Comparison of ENCODE assay signal across 22 cellular contexts in genomic region chr7:95298091-95298490, GRCh38. TPM values are rescaled to one million over a fixed set of nuclear protein-coding genes. Genes with fewer than 3 reads are reported as not detected.
A peak's percentile ranks its signal among the peaks of the same experiment; 100 is the strongest.
DNase-seq lines count a peak whose midpoint lies in the region; ATAC-seq and TF ChIP-seq lines count a peak whose summit lies in the region.
"Had no signal": no experiment of that assay in that cellular context is flagged by ENCODE, and none has a peak within 500 bp of the region (broad histone marks: within the 10 kb centered on the region; RNA-seq: fewer than 3 reads in every experiment).

No MANE protein-coding gene starts in this region.

- CTCF ChIA-PET in PC-3 (lab: Charles Lee) = no interaction called here

- POLR2A ChIA-PET in PC-3 (lab: Charles Lee; ENCODE audit: unreplicated experiment) = no interaction called here

- DNase-seq in PC-3 (peak; percentile 29), glomerular visceral epithelial cell (ENCODE audit: extremely low spot score) (peak; percentile 3), omental fat pad (ENCODE audit: low spot score) (no peak), psoas muscle (no peak), NCI-H2171 treated with DMSO at 0.1 percent for 48 hours (lab: John Stamatoyannopoulos, UW) (no peak)
- DNase-seq: AML-193; BE2C; CD4-positive, alpha-beta T cell; CD8-positive, alpha-beta memory T cell; DMS 273 treated with DMSO at 0.1 percent for 48 hours; DMS79; EL; GDM1; GM23248; H7; HCEC 1CT had no signal

- H3K79me2 ChIP-seq in PC-3 (ENCODE audit: low read length) (no peaks in the 10 kb centered on the region), neural cell (replicated peaks; ENCODE audit: insufficient read depth, low read length) (no peaks in the 10 kb centered on the region)

- no peaks in the 10 kb centered on the region for H3K27me3 ChIP-seq in PC-3 (ENCODE audit: low read length)
- H3K27me3 ChIP-seq in neural cell (ENCODE audit: insufficient read depth, low read depth, low read length) = no peaks in the 10 kb centered on the region
- H3K27me3 ChIP-seq in psoas muscle (ENCODE audit: insufficient read depth in 3 of 3, low read length in 2 of 3) = no peaks in the 10 kb centered on the region
- H3K27me3 ChIP-seq: BE2C; BLaER1 treated with 17β-estradiol and CSF1 and Interleukin-3, amounts not matched to agents 10 nM and 100 nM had no signal

- H3K27ac ChIP-seq in PC-3 (ENCODE audit: low read length) (no peak overlapping the region), neural cell (ENCODE audit: low read length) (peak overlapping the region; percentile 97), psoas muscle (no peak overlapping the region)
- H3K27ac ChIP-seq: BLaER1 treated with 17β-estradiol and CSF1 and Interleukin-3, amounts not matched to agents 10 nM and 100 nM; GM23248 had no signal

- H2AFZ ChIP-seq in PC-3 (ENCODE audit: low read length) (no peak overlapping the region), neural cell (ENCODE audit: low read depth, low read length) (no peak overlapping the region)
- H2AFZ ChIP-seq: GM23248 had no signal

- no TSS peak for BruUV-seq in PC-3 (replicated peaks; lab: Mats Ljungman, UMichigan)

- H3K9me3 ChIP-seq in PC-3 (ENCODE audit: low read length) (no peaks in the 10 kb centered on the region), neural cell (ENCODE audit: low read length) (no peaks in the 10 kb centered on the region), psoas muscle (no peaks in the 10 kb centered on the region)
- H3K9me3 ChIP-seq: BE2C; BLaER1 treated with 17β-estradiol and CSF1 and Interleukin-3, amounts not matched to agents 10 nM and 100 nM had no signal

- H3K4me2 ChIP-seq in PC-3 (ENCODE audit: low read length) (no peak overlapping the region), neural cell (ENCODE audit: low read length) (no peak overlapping the region)
- H3K4me2 ChIP-seq: BLaER1 treated with 17β-estradiol and CSF1 and Interleukin-3, amounts not matched to agents 10 nM and 100 nM had no signal

- H3K4me3 ChIP-seq in PC-3 (ENCODE audit: low read length) (no peak overlapping the region), neural cell (ENCODE audit: low read length) (no peak overlapping the region), psoas muscle (no peak overlapping the region)
- H3K4me3 ChIP-seq: BLaER1 treated with 17β-estradiol and CSF1 and Interleukin-3, amounts not matched to agents 10 nM and 100 nM; GM12878; GM23248 had no signal

- H3K36me3 ChIP-seq in PC-3 (ENCODE audit: low read depth, low read length) (no peaks in the 10 kb centered on the region), neural cell (ENCODE audit: insufficient read depth, low read length) (no peaks in the 10 kb centered on the region), psoas muscle (ENCODE audit: insufficient read depth in 1 of 2, low read depth in 1 of 2) (no peaks in the 10 kb centered on the region)
- H3K36me3 ChIP-seq: BE2C; BLaER1 treated with 17β-estradiol and CSF1 and Interleukin-3, amounts not matched to agents 10 nM and 100 nM had no signal

- WGBS in psoas muscle, 3 donors = 95 to 96% (median 96%) methylated on average over 3 of the region's 3 CpGs

- no peak for TF ChIP-seq EP300 in neural cell (conservative IDR thresholded peaks at IDR 0.05; ENCODE audit: poor library complexity, severe bottlenecking)

- intact Hi-C loops in PC-3 (cut with micrococcal nuclease) = no loop called here
- intact Hi-C loops in psoas muscle (cut with DNase I) = no loop called here

- H3K9me2 ChIP-seq in PC-3 (replicated peaks; ENCODE audit: low read length) (no peaks in the 10 kb centered on the region), neural cell (ENCODE audit: insufficient read depth, low read length) (no peaks in the 10 kb centered on the region)

- no peak for TF ChIP-seq CTCF in PC-3 (conservative IDR thresholded peaks at IDR 0.05; ENCODE audit: low read depth, low read length)
- TF ChIP-seq CTCF in neural cell (IDR thresholded peaks at IDR 0.05; ENCODE audit: poor library complexity, severe bottlenecking) = no peak
- TF ChIP-seq CTCF in omental fat pad (IDR thresholded peaks at IDR 0.05) = no peak
- no peak for TF ChIP-seq CTCF in psoas muscle (IDR thresholded peaks at IDR 0.05)

- H3K9ac ChIP-seq in PC-3 (ENCODE audit: low read length) (no peak overlapping the region), neural cell (ENCODE audit: low read length) (peak overlapping the region; percentile 13)
- H3K9ac ChIP-seq: BLaER1 treated with 17β-estradiol and CSF1 and Interleukin-3, amounts not matched to agents 10 nM and 100 nM; GM23248 had no signal

- H3K4me1 ChIP-seq in PC-3 (ENCODE audit: insufficient read depth, low read length) = 0 out of 2 replicates have a peak, but pooled peaks cover 7% of the 10 kb centered on the region
- H3K4me1 ChIP-seq in psoas muscle = no peaks in the 10 kb centered on the region
- H3K4me1 ChIP-seq: BE2C; BLaER1 treated with 17β-estradiol and CSF1 and Interleukin-3, amounts not matched to agents 10 nM and 100 nM had no signal

- ATAC-seq in PC-3 (no peak), omental fat pad (ENCODE audit: low FRiP score) (no peak), psoas muscle (no peak)
- ATAC-seq: GM12878 had no signal

- no peaks in the 10 kb centered on the region for H3F3A ChIP-seq in PC-3 (ENCODE audit: low read length, unreplicated experiment)
- peaks cover 17% of the 10 kb centered on the region for H3F3A ChIP-seq in neural cell (ENCODE audit: insufficient read depth, low read length, poor library complexity, severe bottlenecking)

- no peak for TF ChIP-seq RAD21 in neural cell (conservative IDR thresholded peaks at IDR 0.05)

- H4K20me1 ChIP-seq in PC-3 (ENCODE audit: low read length) (no peaks in the 10 kb centered on the region), neural cell (ENCODE audit: insufficient read depth) (no peaks in the 10 kb centered on the region)
- H4K20me1 ChIP-seq: BLaER1 treated with 17β-estradiol and CSF1 and Interleukin-3, amounts not matched to agents 10 nM and 100 nM had no signal

TF ChIP-seq in neural cell, 6 proteins besides CTCF, POLR2A, EP300 and RAD21:
- TF ChIP-seq POLR2AphosphoS5 (IDR thresholded peaks at IDR 0.05) (no peak), MXI1 (conservative IDR thresholded peaks at IDR 0.05; ENCODE audit: poor library complexity, severe bottlenecking) (no peak), EZH2 (IDR thresholded peaks at IDR 0.05; ENCODE audit: borderline replicate concordance, insufficient read depth, low read length, poor library complexity, severe bottlenecking) (no peak), TAF1 (IDR thresholded peaks at IDR 0.05; ENCODE audit: low read depth) (no peak)
TF ChIP-seq in neural cell: peak in this region for 0.

RNA-seq across cellular contexts. Expression of gene PON1, which starts 26.2 kb away (rescaled TPM):
- total RNA-seq in PC-3 (2014; rRNA removed) (not detected in 2 replicates), omental fat pad (1 to 10 TPM in 1 of 4 donors, under 1 TPM in 1, not detected in 2; 0.38 to 2.0 TPM), psoas muscle (not detected)
- polyA plus RNA-seq in neural cell (0.25 TPM in 1 of 2 replicates, not detected in the other), psoas muscle (under 1 TPM in 2 of 3 donors, not detected in 1; 0.04 to 0.10 TPM)
- not detected in 2 replicates for polyA minus RNA-seq in neural cell
- total RNA-seq: A172; CD4-positive, alpha-beta T cell; CD8-positive, alpha-beta memory T cell; GM23248; H1; H7 had no signal
- polyA plus RNA-seq: CD14-positive monocyte; CD8-positive, alpha-beta memory T cell; GM23248; H1 had no signal

Comparison
In these comparisons a context has a peak if more than half of its experiments do, and no peak if none do; other contexts are left out.
1. DNase-seq: peak in PC-3 (single experiment) and glomerular visceral epithelial cell (single experiment); none in omental fat pad (single experiment), psoas muscle (0 of 2) and NCI-H2171 treated with DMSO at 0.1 percent for 48 hours (single experiment).